ENCODE assay signal across 24 cellular contexts in the genomic region with DNA sequence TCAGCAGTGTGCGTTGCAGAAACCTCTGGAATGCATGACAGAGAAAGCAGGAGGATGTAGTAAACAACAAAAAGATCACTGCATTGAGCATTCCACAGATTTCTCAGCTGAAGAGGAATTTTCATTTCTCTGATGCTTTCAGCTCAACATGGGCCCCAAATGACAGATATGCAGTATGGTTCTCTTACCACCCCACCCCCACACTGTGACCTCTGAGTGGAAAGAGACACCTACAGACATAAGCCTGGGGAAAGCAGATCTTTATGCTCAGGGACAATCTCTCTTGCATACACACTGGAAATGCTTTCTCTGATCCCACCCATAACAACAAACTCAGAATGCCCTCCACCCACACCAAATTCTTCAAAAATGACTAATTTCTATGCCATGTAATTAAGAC.
DNase-seq lines count a peak whose midpoint lies in the region; ATAC-seq, FAIRE-seq and TF ChIP-seq lines count a peak whose summit lies in the region.
"Had no signal": no experiment of that assay in that cellular context is flagged by ENCODE, and none has a peak within 500 bp of the region (broad histone marks: within the 10 kb centered on the region; RNA-seq: fewer than 3 reads in every experiment).

No MANE protein-coding gene starts in this region.

- H3K56ac ChIP-seq in H9 (ENCODE audit: insufficient read length, low read depth, low read length) (no peak overlapping the region), H1 (replicated peaks; ENCODE audit: insufficient read length, low read depth, low read length) (no peak overlapping the region)

- POLR2A ChIA-PET in H1 (lab: Charles Lee; ENCODE audit: partially characterized antibody), result no interaction called here

- H3T11ph ChIP-seq in H9 (ENCODE audit: low read length), result no peak overlapping the region

- TF ChIP-seq POLR2A in H1 (IDR thresholded peaks at IDR 0.05; ENCODE audit: control extremely low read depth in 1 of 2, low read depth in 2 of 2, low read length in 2 of 2), result no peak

- H3K9ac ChIP-seq in H9 (ENCODE audit: extremely low read depth, insufficient read length, low read length), result no peak overlapping the region
- no peak overlapping the region for H3K9ac ChIP-seq in H1 (replicated peaks in 1 of 4; ENCODE audit: extremely low read depth in 1 of 4, low read depth in 3 of 4, low read length in 3 of 4)

- H4K20me1 ChIP-seq in H9 (ENCODE audit: control insufficient read depth, insufficient read depth, insufficient read length) (no peaks in the 10 kb centered on the region), H1 (replicated peaks in 1 of 2; ENCODE audit: control insufficient read depth in 1 of 2, insufficient read depth in 2 of 2, low read length in 2 of 2) (no peaks in the 10 kb centered on the region)

- TF ChIP-seq RAD21 in H1 (IDR thresholded peaks at IDR 0.05 in 1 of 2, conservative IDR thresholded peaks at IDR 0.05 in 1 of 2; ENCODE audit: low read depth in 2 of 2, low read length in 2 of 2), result no peak

- CTCF ChIA-PET in H1 (lab: Charles Lee; ENCODE audit: partially characterized antibody), result no interaction called here

- no peak overlapping the region for H2BK15ac ChIP-seq in H9 (ENCODE audit: low read depth, low read length)
- no peak overlapping the region for H2BK15ac ChIP-seq in H1 (ENCODE audit: low read length)

- H2BK120ac ChIP-seq in H9 (ENCODE audit: low read depth, low read length, poor library complexity, severe bottlenecking), result no peak overlapping the region
- H2BK120ac ChIP-seq in H1 (replicated peaks; ENCODE audit: low read depth, low read length), result no peak overlapping the region

- H2AFZ ChIP-seq in H9 (ENCODE audit: low read length), result no peak overlapping the region
- no peak overlapping the region for H2AFZ ChIP-seq in H1 (ENCODE audit: low read length)

- H3K4me2 ChIP-seq in H9 (ENCODE audit: insufficient read depth, insufficient read length, low read length) (no peak overlapping the region), H1 (ENCODE audit: insufficient read depth in 1 of 2, low read depth in 2 of 2, low read length in 2 of 2) (no peak overlapping the region)

- peak overlapping the region in 2 of 3 experiments; percentile 9 to 66; a peak in 3 of 7 replicates for H3K27ac Mint-ChIP-seq in H9
- no peak overlapping the region for H3K27ac Mint-ChIP-seq in nephron progenitor cell
- H3K27ac Mint-ChIP-seq: activated CD8-positive, alpha-beta T cell treated with anti-CD3 and anti-CD28 coated beads for 36 hours; activated naive CD4-positive, alpha-beta T cell treated with anti-CD3 and anti-CD28 coated beads, Interleukin-2, amount 50 U/mL, for 24 hours; CD8-positive, alpha-beta T cell had no signal

- DNase-seq in AG08396 (ENCODE audit: low spot score) (peak; percentile 4), H9 (no peak), H1 (ENCODE audit: low read depth in 1 of 2, low spot score in 2 of 2) (peak in 1 of 2 experiments; percentile 9), nephron progenitor cell (no peak), BE2C (no peak)
- DNase-seq in activated naive CD4-positive, alpha-beta T cell (lab: John Stamatoyannopoulos, UW), result no peak
- DNase-seq: activated CD8-positive, alpha-beta T cell treated with anti-CD3 and anti-CD28 coated beads for 36 hours; activated T-cell treated with anti-CD3 and anti-CD28 coated beads, Interleukin-2, amount 50 U/mL, for 4 hours; caudate nucleus; CD8-positive, alpha-beta T cell; head of caudate nucleus; NCI-H1105 treated with DMSO at 0.1 percent for 48 hours; NCI-H526; OCI-M1; SHP77 treated with DMSO at 0.1 percent for 48 hours; stimulated activated CD4-positive, alpha-beta T cell treated with anti-CD3 and anti-CD28 coated beads, Interleukin-15, amount 100 ng/mL, for 24 hours; stimulated activated naive CD4-positive, alpha-beta T cell treated with Interleukin-2 at 50 U/mL for 16 hours; T-helper 2 cell; transverse colon had no signal

- H3K23me2 ChIP-seq in H9 (ENCODE audit: insufficient read length, low read depth, low read length, poor library complexity, severe bottlenecking) (no peaks in the 10 kb centered on the region), H1 (ENCODE audit: low read depth, low read length) (no peaks in the 10 kb centered on the region)

- H2BK12ac ChIP-seq in H9 (ENCODE audit: insufficient read length, low read depth, low read length) (no peak overlapping the region), H1 (ENCODE audit: low read depth, low read length) (no peak overlapping the region)

- H3K27me3 ChIP-seq in H9 (ENCODE audit: insufficient read depth, low read length), result no peaks in the 10 kb centered on the region
- H3K27me3 ChIP-seq in H1 (replicated peaks in 1 of 4; ENCODE audit: control insufficient read depth in 3 of 4, extremely low read depth in 1 of 4, insufficient read depth in 3 of 4, low read length in 3 of 4), result no peaks in the 10 kb centered on the region
- no peaks in the 10 kb centered on the region for H3K27me3 ChIP-seq in BE2C
- H3K27me3 ChIP-seq: transverse colon had no signal

- ATAC-seq in HG03039 (IDR thresholded peaks at IDR 0.05; ENCODE audit: unreplicated experiment), result no peak
- ATAC-seq: activated CD8-positive, alpha-beta T cell treated with anti-CD3 and anti-CD28 coated beads for 36 hours; activated T-cell treated with anti-CD3 and anti-CD28 coated beads, Interleukin-2, amount 50 U/mL, for 4 hours; CD8-positive, alpha-beta T cell; esophagus mucosa; HCT116 had no signal

- H3K36me3 Mint-ChIP-seq in H9 (ENCODE audit: insufficient read depth in 1 of 3, low read depth in 3 of 3) (peaks cover 15 to 24% (median 18%) of the 10 kb centered on the region in 3 experiments), nephron progenitor cell (ENCODE audit: low read depth) (peaks cover 29% of the 10 kb centered on the region)
- H3K36me3 Mint-ChIP-seq: activated naive CD4-positive, alpha-beta T cell treated with anti-CD3 and anti-CD28 coated beads, Interleukin-2, amount 50 U/mL, for 24 hours; CD8-positive, alpha-beta T cell had no signal

- H3K79me2 ChIP-seq in H9 (ENCODE audit: insufficient read depth, low read length) (no peaks in the 10 kb centered on the region), H1 (ENCODE audit: control insufficient read depth in 1 of 2, insufficient read depth in 2 of 2, low read length in 2 of 2) (no peaks in the 10 kb centered on the region)

- FAIRE-seq in H1 (lab: Jason Lieb, UNC), result no peak

- no peaks in the 10 kb centered on the region; a peak in 1 of 8 replicates for H3K36me3 ChIP-seq in H1 (ENCODE audit: control insufficient read depth in 2 of 4, insufficient read depth in 4 of 4, low read length in 3 of 4)
- H3K36me3 ChIP-seq in mesodermal cell (ENCODE audit: control insufficient read depth, insufficient read depth, low read length), result no peaks in the 10 kb centered on the region
- no peaks in the 10 kb centered on the region for H3K36me3 ChIP-seq in BE2C
- H3K36me3 ChIP-seq: transverse colon had no signal

- no peak overlapping the region for H2BK20ac ChIP-seq in H9 (ENCODE audit: low read depth, low read length, poor library complexity, severe bottlenecking)
- no peak overlapping the region for H2BK20ac ChIP-seq in H1 (ENCODE audit: low read length)

- H4K8ac ChIP-seq in H9 (replicated peaks; ENCODE audit: insufficient read length, low read depth, low read length), result no peak overlapping the region
- no peak overlapping the region for H4K8ac ChIP-seq in H1 (ENCODE audit: extremely low read depth, insufficient read depth, low read length)

- H3K9me3 Mint-ChIP-seq in H9 (peaks cover 18 to 21% of the 10 kb centered on the region in 2 experiments; a peak in 4 of 5 replicates), nephron progenitor cell (peaks cover 42% of the 10 kb centered on the region)

- H3K4me1 Mint-ChIP-seq in H9, result peaks cover 14 to 17% of the 10 kb centered on the region in 2 experiments
- peaks cover 23% of the 10 kb centered on the region for H3K4me1 Mint-ChIP-seq in nephron progenitor cell
- H3K4me1 Mint-ChIP-seq: activated naive CD4-positive, alpha-beta T cell treated with anti-CD3 and anti-CD28 coated beads, Interleukin-2, amount 50 U/mL, for 24 hours had no signal

- no peak overlapping the region for H2BK5ac ChIP-seq in H9 (ENCODE audit: insufficient read length, low read length)
- no peak overlapping the region for H2BK5ac ChIP-seq in H1 (ENCODE audit: low read depth, low read length)

- H3K23ac ChIP-seq in H9 (ENCODE audit: insufficient read length, low read depth, low read length) (no peak overlapping the region), H1 (ENCODE audit: insufficient read length) (no peak overlapping the region)

- no peak for TF ChIP-seq CTCF in H9 (conservative IDR thresholded peaks at IDR 0.05)
- no peak for TF ChIP-seq CTCF in H1 (IDR thresholded peaks at IDR 0.05; ENCODE audit: control extremely low read depth in 1 of 3, insufficient read depth in 1 of 3, low read depth in 1 of 3, low read length in 3 of 3)
- no peak for TF ChIP-seq CTCF in nephron progenitor cell (IDR thresholded peaks at IDR 0.05)
- TF ChIP-seq CTCF in BE2C (IDR thresholded peaks at IDR 0.05; ENCODE audit: low read depth, low read length), result no peak

- H4K5ac ChIP-seq in H9 (ENCODE audit: insufficient read length, low read depth, low read length) (no peak overlapping the region), H1 (ENCODE audit: insufficient read length, low read depth, low read length) (no peak overlapping the region)

- H3K4ac ChIP-seq in H9 (ENCODE audit: low read depth, low read length), result no peak overlapping the region
- H3K4ac ChIP-seq in H1 (replicated peaks; ENCODE audit: insufficient read length, low read depth, low read length), result no peak overlapping the region

- H2AK5ac ChIP-seq in H9 (ENCODE audit: insufficient read length, low read length) (no peak overlapping the region), H1 (ENCODE audit: low read depth, low read length) (no peak overlapping the region)

- H3K4me3 Mint-ChIP-seq in H9 (no peak overlapping the region), nephron progenitor cell (no peak overlapping the region)
- H3K4me3 Mint-ChIP-seq: activated CD8-positive, alpha-beta T cell treated with anti-CD3 and anti-CD28 coated beads for 36 hours; activated naive CD4-positive, alpha-beta T cell treated with anti-CD3 and anti-CD28 coated beads, Interleukin-2, amount 50 U/mL, for 24 hours; activated T-cell treated with anti-CD3 and anti-CD28 coated beads, Interleukin-2, amount 50 U/mL, for 4 hours; CD8-positive, alpha-beta T cell had no signal

- H3K9me3 ChIP-seq in H9 (ENCODE audit: control insufficient read depth, low read depth, low read length), result no peaks in the 10 kb centered on the region
- H3K9me3 ChIP-seq in H1 (ENCODE audit: insufficient read depth in 2 of 2, low read depth in 1 of 2, low read length in 1 of 2), result peaks cover 5 to 9% of the 10 kb centered on the region in 2 experiments; a peak in 1 of 4 replicates
- peaks cover 9% of the 10 kb centered on the region for H3K9me3 ChIP-seq in mesodermal cell (ENCODE audit: control insufficient read depth, low read length)
- H3K9me3 ChIP-seq in BE2C, result no peaks in the 10 kb centered on the region
- H3K9me3 ChIP-seq: transverse colon had no signal

- H3K27me3 Mint-ChIP-seq in H9 (ENCODE audit: low read depth) (no peaks in the 10 kb centered on the region), nephron progenitor cell (ENCODE audit: low read depth, poor library complexity) (no peaks in the 10 kb centered on the region)
- H3K27me3 Mint-ChIP-seq: activated CD8-positive, alpha-beta T cell treated with anti-CD3 and anti-CD28 coated beads for 36 hours; activated naive CD4-positive, alpha-beta T cell treated with anti-CD3 and anti-CD28 coated beads, Interleukin-2, amount 50 U/mL, for 24 hours had no signal

- H3K14ac ChIP-seq in H9 (ENCODE audit: insufficient read depth, low read length) (no peak overlapping the region), H1 (ENCODE audit: insufficient read length) (no peak overlapping the region)

- no peak overlapping the region for H3K27ac ChIP-seq in H9 (ENCODE audit: insufficient read length, low read depth, low read length)
- no peak overlapping the region for H3K27ac ChIP-seq in H1 (ENCODE audit: low read depth, low read length)
- H3K27ac ChIP-seq in mesodermal cell (ENCODE audit: low read depth, low read length, severe bottlenecking), result peak overlapping the region; percentile 89
- H3K27ac ChIP-seq: transverse colon had no signal

- H3K79me1 ChIP-seq in H9 (ENCODE audit: insufficient read depth, low read depth, low read length, poor library complexity, severe bottlenecking) (no peaks in the 10 kb centered on the region), H1 (ENCODE audit: low read depth, low read length) (no peaks in the 10 kb centered on the region)

- no CpG with 5 or more reads among the region's 1 CpG for WGBS in H9 (ENCODE audit: extremely low coverage, insufficient read length, low lambda C conversion rate)
- WGBS in H1 (ENCODE audit: extremely low coverage in 1 of 2, insufficient coverage in 1 of 2, insufficient read length in 1 of 2, insufficient replicate concordance in 2 of 2, low coverage in 1 of 2, low lambda C conversion rate in 2 of 2, missing lambda C conversion rate in 1 of 2), 2 experiments, result 69% methylated on average over 1 of the region's 1 CpG; no CpG with 5 or more reads in 1 of the 2 experiments
- WGBS in mesodermal cell (ENCODE audit: insufficient coverage in 2 of 2), 2 experiments, result 57 to 67% methylated on average over 1 of the region's 1 CpG

- H4K91ac ChIP-seq in H9 (ENCODE audit: insufficient read length, low read depth, low read length) (no peak overlapping the region), H1 (replicated peaks; ENCODE audit: insufficient read length, low read length) (no peak overlapping the region)

- H3K4me3 ChIP-seq in H1 (ENCODE audit: extremely low read depth in 1 of 4, insufficient read depth in 2 of 4, low read depth in 3 of 4, low read length in 4 of 4), result no peak overlapping the region
- H3K4me3 ChIP-seq in mesodermal cell (ENCODE audit: extremely low read depth, insufficient read depth, low read length, poor library complexity, severe bottlenecking), result no peak overlapping the region
- H3K4me3 ChIP-seq in BE2C (ENCODE audit: low read depth, low read length), result no peak overlapping the region
- H3K4me3 ChIP-seq: transverse colon had no signal

- peaks cover 3% of the 10 kb centered on the region; the same call in 1 of the 2 replicates for H3K4me1 ChIP-seq in H9 (ENCODE audit: insufficient read depth, low read length)
- H3K4me1 ChIP-seq in H1 (replicated peaks in 1 of 4; ENCODE audit: control insufficient read depth in 3 of 4, insufficient read depth in 4 of 4, low read length in 3 of 4), result peaks cover 0 to 5% (median 5%) of the 10 kb centered on the region in 4 experiments; a peak in 4 of 7 replicates
- H3K4me1 ChIP-seq in mesodermal cell (ENCODE audit: control insufficient read depth, insufficient read depth, low read length, poor library complexity, severe bottlenecking), result no peaks in the 10 kb centered on the region
- H3K4me1 ChIP-seq in BE2C, result no peaks in the 10 kb centered on the region
- H3K4me1 ChIP-seq: transverse colon had no signal

- TF ChIP-seq EP300 in H1 (IDR thresholded peaks at IDR 0.05; ENCODE audit: borderline replicate concordance in 1 of 2, low read depth in 2 of 2, low read length in 2 of 2), result no peak

- H3K18ac ChIP-seq in H9 (ENCODE audit: insufficient read length, low read depth, low read length) (no peak overlapping the region), H1 (ENCODE audit: extremely low read depth, low read length) (no peak overlapping the region)
